10 cellular contexts compared by ENCODE assay signal in genomic region chr2:233082934-233083755, GRCh38. TPM values are rescaled to one million over a fixed set of nuclear protein-coding genes. Genes with fewer than 3 reads are reported as not detected.
DNase-seq lines count a peak whose midpoint lies in the region; ATAC-seq, FAIRE-seq and TF ChIP-seq lines count a peak whose summit lies in the region.
"Had no signal": no experiment of that assay in that cellular context is flagged by ENCODE, and none has a peak within 500 bp of the region (broad histone marks: within the 10 kb centered on the region; RNA-seq: fewer than 3 reads in every experiment).

No MANE protein-coding gene starts in this region.

- intact Hi-C loops in CD4-positive, alpha-beta T cell (cut with DNase I, micrococcal nuclease): loop anchor here (5.0 kb wide), 3 partner anchors 164 to 184 kb away; partner anchors contain the start of gene ATG16L1 (in 1 of the 2)

- peak overlapping the region; percentile 55 for H3K4me2 ChIP-seq in Loucy (ENCODE audit: low read depth, low read length, poor library complexity, severe bottlenecking)

- H3K4me1 Mint-ChIP-seq in CD4-positive, alpha-beta T cell (ENCODE audit: low read depth): peaks cover 95% of the 10 kb centered on the region
- peaks cover 82 to 99% (median 97%) of the 10 kb centered on the region in 3 donors for H3K4me1 Mint-ChIP-seq in naive B cell

- H2AFZ ChIP-seq in Loucy (ENCODE audit: low read length): no peak overlapping the region

- peak overlapping the region; percentile 83 for H3K4me3 Mint-ChIP-seq in CD4-positive, alpha-beta T cell
- H3K4me3 Mint-ChIP-seq in naive B cell: peak overlapping the region in 7 of 8 donors; percentile 65 to 93 (median 89)

- no peak for TF ChIP-seq CTCF in CD4-positive, alpha-beta T cell (IDR thresholded peaks at IDR 0.05)
- TF ChIP-seq CTCF in Loucy (conservative IDR thresholded peaks at IDR 0.05; ENCODE audit: low read length) (no peak), bronchial epithelial cell (IDR thresholded peaks at IDR 0.05; ENCODE audit: insufficient read depth, low read length, severe bottlenecking) (no peak)

- peak; percentile 90 for FAIRE-seq in bronchial epithelial cell (lab: Jason Lieb, UNC)
- FAIRE-seq: endometrium had no signal

- peak overlapping the region; percentile 71 for H3K27ac ChIP-seq in CD4-positive, alpha-beta T cell (ENCODE audit: low read depth, low read length)

- H3K9me3 ChIP-seq in CD4-positive, alpha-beta T cell (ENCODE audit: control insufficient read depth, low read length): no peaks in the 10 kb centered on the region
- no peaks in the 10 kb centered on the region for H3K9me3 ChIP-seq in Loucy (ENCODE audit: insufficient read depth, low read depth, low read length)
- H3K9me3 ChIP-seq: MG63 had no signal

- no peak for DNase-seq in CD4-positive, alpha-beta T cell
- DNase-seq in bronchial epithelial cell (ENCODE audit: low read depth): no peak
- no peak for DNase-seq in naive B cell
- no peak for DNase-seq in DMS 273 (lab: John Stamatoyannopoulos, UW; ENCODE audit: unreplicated experiment)
- DNase-seq in DMS 273 treated with DMSO at 0.1 percent for 48 hours (lab: John Stamatoyannopoulos, UW): no peak
- DNase-seq in NCI-H1092 treated with DMSO at 0.1 percent for 48 hours (lab: John Stamatoyannopoulos, UW): no peak
- DNase-seq: MG63 had no signal

- peaks cover 77% of the 10 kb centered on the region for H3K36me3 Mint-ChIP-seq in CD4-positive, alpha-beta T cell (ENCODE audit: low read depth)
- peaks cover 33 to 36% of the 10 kb centered on the region in 2 donors for H3K36me3 Mint-ChIP-seq in naive B cell

- peak overlapping the region; percentile 45 for H3K9ac ChIP-seq in Loucy (ENCODE audit: low read depth, low read length, poor library complexity, severe bottlenecking)

- H3K79me2 ChIP-seq in Loucy (ENCODE audit: insufficient read depth, low read length): peaks cover 94% of the 10 kb centered on the region

- H3K36me3 ChIP-seq in Loucy (ENCODE audit: insufficient read depth, low read length) (peaks cover 68% of the 10 kb centered on the region; the same call in 1 of the 2 replicates), bronchial epithelial cell (ENCODE audit: control insufficient read depth, insufficient read depth, low read length) (no peaks in the 10 kb centered on the region)
- H3K36me3 ChIP-seq: MG63 had no signal

- H3K27ac Mint-ChIP-seq in CD4-positive, alpha-beta T cell: peak overlapping the region; percentile 85
- H3K27ac Mint-ChIP-seq in naive B cell: peak overlapping the region in 4 of 6 donors; percentile 99 to 100 (median 99)

- peaks cover 49% of the 10 kb centered on the region for H3K4me1 ChIP-seq in Loucy (ENCODE audit: insufficient read depth, low read length, poor library complexity, severe bottlenecking)

- no peaks in the 10 kb centered on the region for H3K27me3 Mint-ChIP-seq in CD4-positive, alpha-beta T cell
- H3K27me3 Mint-ChIP-seq in naive B cell: no peaks in the 10 kb centered on the region

- POLR2A ChIA-PET in CD4-positive, alpha-beta T cell (lab: Charles Lee): interaction anchor here (0.6 to 9.9 kb wide), 6 partner anchors 9 to 1212 kb away, joined by 3 to 190 read pairs (median 4); partner anchors contain the start of gene INPP5D

- no peaks in the 10 kb centered on the region for H3K9me2 ChIP-seq in Loucy (replicated peaks; ENCODE audit: low read depth, low read length)

- H3F3A ChIP-seq in Loucy (ENCODE audit: low read depth): no peaks in the 10 kb centered on the region

- H3K27me3 ChIP-seq in CD4-positive, alpha-beta T cell (ENCODE audit: control insufficient read depth, insufficient read depth, low read length): no peaks in the 10 kb centered on the region
- H3K27me3 ChIP-seq in Loucy (ENCODE audit: insufficient read depth, low read length, poor library complexity, severe bottlenecking): no peaks in the 10 kb centered on the region
- no peaks in the 10 kb centered on the region for H3K27me3 ChIP-seq in bronchial epithelial cell (ENCODE audit: control insufficient read depth, insufficient read depth, low read length)
- H3K27me3 ChIP-seq: MG63 had no signal

- ATAC-seq in CD4-positive, alpha-beta T cell (ENCODE audit: poor library complexity): no peak
- ATAC-seq in naive B cell (ENCODE audit: low read depth in 2 of 2): no peak
- ATAC-seq in HG03097 (IDR thresholded peaks at IDR 0.05; ENCODE audit: low FRiP score, unreplicated experiment): no peak

- no peaks in the 10 kb centered on the region for H3K9me3 Mint-ChIP-seq in CD4-positive, alpha-beta T cell
- no peaks in the 10 kb centered on the region for H3K9me3 Mint-ChIP-seq in naive B cell

- peaks cover 24% of the 10 kb centered on the region for H4K20me1 ChIP-seq in Loucy (ENCODE audit: insufficient read depth, low read length, poor library complexity, severe bottlenecking)

- no peak overlapping the region for H3K4me3 ChIP-seq in Loucy (ENCODE audit: low read length, poor library complexity, severe bottlenecking)
- H3K4me3 ChIP-seq in bronchial epithelial cell (ENCODE audit: low read depth, low read length): no peak overlapping the region
- H3K4me3 ChIP-seq: MG63 had no signal

- CTCF ChIA-PET in CD4-positive, alpha-beta T cell (lab: Charles Lee): interaction anchor here (1.1 to 6.4 kb wide), 4 partner anchors 22 to 168 kb away, joined by 3 to 37 read pairs (median 6); partner anchors contain the start of genes ATG16L1 and INPP5D

RNA-seq across cellular contexts. Expression of gene INPP5D, which starts 23.0 kb away (rescaled TPM):
- total RNA-seq in CD4-positive, alpha-beta T cell: 100 to 1,000 TPM; 141 to 154 TPM
- total RNA-seq in bronchial epithelial cell: 24.1 and 26.6 TPM in 2 replicates
- polyA plus RNA-seq in naive B cell (ENCODE audit: low read depth in 6 of 6): 100 to 1,000 TPM in 4 of 6 donors, 10 to 100 TPM in 2; 56.8 to 230 (median 102) TPM

RNA-seq across cellular contexts. Expression of gene NEU2, which starts 50.7 kb away (rescaled TPM):
- total RNA-seq in CD4-positive, alpha-beta T cell: not detected
- total RNA-seq in bronchial epithelial cell: not detected in 2 replicates
- not detected for polyA plus RNA-seq in naive B cell (ENCODE audit: low read depth in 6 of 6)
